In genomic region chr10:127458829-127459228, GRCh38 we compare ENCODE assay signal across 26 cellular contexts.
"Had no signal": no experiment of that assay in that cellular context is flagged by ENCODE, and none has a peak within 500 bp of the region (broad histone marks: within the 10 kb centered on the region; RNA-seq: fewer than 3 reads in every experiment).

No MANE protein-coding gene starts in this region.

- H3K4me3 Mint-ChIP-seq: naive thymus-derived CD8-positive, alpha-beta T cell; nephron; neural progenitor cell had no signal

- H3K4me3 ChIP-seq: heart right ventricle, hepatocyte, lower lobe of right lung, neural progenitor cell, ovary, right atrium auricular region, skin epidermis, stomach, testis, thyroid gland, transverse colon, upper lobe of left lung, vagina had no signal

- H3K9ac ChIP-seq: neural progenitor cell had no signal

- DNase-seq: heart right ventricle; kidney glomerular epithelial cell; left cardiac atrium; lower lobe of right lung; mammary epithelial cell; mesenchymal stem cell; ovary; stimulated activated CD4-positive, alpha-beta T cell treated with anti-CD3 and anti-CD28 coated beads, Interleukin-12 subunit alpha, Interleukin-12 subunit beta, amount 100 ng/mL, for 4 hours; stimulated activated CD4-positive, alpha-beta T cell treated with anti-CD3 and anti-CD28 coated beads, Interleukin-15, amount 100 ng/mL, for 24 hours; stimulated activated CD4-positive, alpha-beta T cell treated with anti-CD3 and anti-CD28 coated beads, Interleukin-2, amount 100 ng/mL, for 24 hours; stimulated activated CD4-positive, alpha-beta T cell treated with anti-CD3 and anti-CD28 coated beads, Interleukin-4, amount 100 ng/mL, for 1 hour; stimulated activated naive CD4-positive, alpha-beta T cell; stomach; testis; thyroid gland; transverse colon; upper lobe of left lung had no signal

- H3K4me1 Mint-ChIP-seq: naive thymus-derived CD8-positive, alpha-beta T cell; neural progenitor cell had no signal

- H3K27ac Mint-ChIP-seq: naive thymus-derived CD8-positive, alpha-beta T cell; nephron; neural progenitor cell had no signal

- H3K79me2 ChIP-seq: hepatocyte had no signal

- H3K9me3 ChIP-seq: ovary, right atrium auricular region, testis, thyroid gland, vagina had no signal

- H3K36me3 Mint-ChIP-seq: naive thymus-derived CD8-positive, alpha-beta T cell had no signal

- ATAC-seq: heart right ventricle; left cardiac atrium; left lobe of liver; lower lobe of right lung; naive thymus-derived CD8-positive, alpha-beta T cell; sciatic nerve had no signal

- H3K4me2 ChIP-seq: hepatocyte, neural progenitor cell had no signal

- H3K4me1 ChIP-seq: lower lobe of right lung, neural progenitor cell, right atrium auricular region, stomach, testis, thyroid gland, transverse colon, upper lobe of left lung, vagina had no signal

- H3K27ac ChIP-seq: heart right ventricle, hepatocyte, lower lobe of right lung, neural progenitor cell, ovary, right atrium auricular region, skin epidermis, stomach, testis, thyroid gland, transverse colon, upper lobe of left lung, vagina had no signal

- H2AFZ ChIP-seq: hepatocyte, neural progenitor cell had no signal

- H3K27me3 ChIP-seq: hepatocyte, neural progenitor cell, ovary, right atrium auricular region, stomach, testis, thyroid gland, transverse colon, upper lobe of left lung, vagina had no signal

- H3K36me3 ChIP-seq: lower lobe of right lung, neural progenitor cell, ovary, right atrium auricular region, thyroid gland, transverse colon, upper lobe of left lung, vagina had no signal
